In the genomic region with DNA sequence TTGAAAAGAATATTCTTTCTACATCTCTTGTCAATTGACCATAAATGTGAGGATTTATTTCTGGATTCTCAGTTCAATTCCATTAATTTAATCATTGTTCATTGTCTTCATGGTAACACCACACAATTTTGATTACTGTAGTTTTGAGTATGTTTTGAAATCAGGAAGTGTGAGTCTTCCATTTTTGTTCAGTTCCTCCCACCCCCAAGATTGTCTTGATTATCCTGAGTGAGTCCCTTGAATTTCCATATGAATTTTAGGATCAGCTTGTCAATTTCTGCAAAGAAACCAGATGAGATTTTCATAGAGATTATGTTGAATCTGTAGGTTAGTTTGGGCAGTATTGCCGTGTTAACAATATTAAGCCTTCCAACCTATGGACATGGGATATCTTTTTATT, we compare ENCODE assay signal across 1 cellular context.
TF ChIP-seq lines count a peak whose summit lies in the region.

No MANE protein-coding gene starts in this region.

TF ChIP-seq in K562, 482 proteins besides CTCF, POLR2A, EP300 and RAD21 (continued from another document):
- TF ChIP-seq NR0B1 (IDR thresholded peaks at IDR 0.05; ENCODE audit: partially characterized antibody) (no peak), ZBTB1 (CRISPR knock-in tag; IDR thresholded peaks at IDR 0.05; ENCODE audit: borderline replicate concordance, low read depth) (no peak), NR2F6 (CRISPR knock-in tag; IDR thresholded peaks at IDR 0.05) (no peak), FOXJ2 (tag; IDR thresholded peaks at IDR 0.05) (no peak), ZNF740 (CRISPR knock-in tag; IDR thresholded peaks at IDR 0.05) (no peak), ZNF740 (tag; IDR thresholded peaks at IDR 0.05) (no peak), SNRNP70 (optimal IDR thresholded peaks at IDR 0.05; ENCODE audit: low read depth, low read length) (no peak), ETV6 (IDR thresholded peaks at IDR 0.05; ENCODE audit: borderline replicate concordance in 1 of 2, low read depth in 2 of 2, low read length in 1 of 2) (no peak), ETV6 (CRISPR knock-in tag; IDR thresholded peaks at IDR 0.05; ENCODE audit: borderline replicate concordance) (no peak), ZNF668 (CRISPR knock-in tag; IDR thresholded peaks at IDR 0.05) (no peak), TCF15 (CRISPR knock-in tag; IDR thresholded peaks at IDR 0.05) (no peak), E2F8 (IDR thresholded peaks at IDR 0.05; ENCODE audit: low read depth, partially characterized antibody) (no peak), SIN3B (IDR thresholded peaks at IDR 0.05; ENCODE audit: low read depth) (no peak), HMGN3 (IDR thresholded peaks at IDR 0.05; ENCODE audit: borderline replicate concordance, extremely low read depth, insufficient read length, low read depth, low read length) (no peak), ZNF699 (CRISPR knock-in tag; IDR thresholded peaks at IDR 0.05; ENCODE audit: insufficient replicate concordance) (no peak), ZNF395 (CRISPR knock-in tag; IDR thresholded peaks at IDR 0.05) (no peak), ZFP1 (CRISPR knock-in tag; IDR thresholded peaks at IDR 0.05) (no peak), NCOA1 (IDR thresholded peaks at IDR 0.05; ENCODE audit: low read depth) (no peak), ZNF217 (CRISPR knock-in tag; IDR thresholded peaks at IDR 0.05) (no peak), MIER1 (IDR thresholded peaks at IDR 0.05; ENCODE audit: low read depth) (no peak), MTA1 (IDR thresholded peaks at IDR 0.05; ENCODE audit: borderline replicate concordance) (no peak), KLF6 (CRISPR knock-in tag; IDR thresholded peaks at IDR 0.05; ENCODE audit: borderline replicate concordance) (peak; percentile 63; the same call in 1 of the 2 replicates), BACH1 (tag; IDR thresholded peaks at IDR 0.05) (no peak), ZNF584 (CRISPR knock-in tag; IDR thresholded peaks at IDR 0.05; ENCODE audit: low read depth) (0 out of 2 replicates have a peak, but pooled peaks have one; percentile 36)
- TF ChIP-seq, protein P1, sequence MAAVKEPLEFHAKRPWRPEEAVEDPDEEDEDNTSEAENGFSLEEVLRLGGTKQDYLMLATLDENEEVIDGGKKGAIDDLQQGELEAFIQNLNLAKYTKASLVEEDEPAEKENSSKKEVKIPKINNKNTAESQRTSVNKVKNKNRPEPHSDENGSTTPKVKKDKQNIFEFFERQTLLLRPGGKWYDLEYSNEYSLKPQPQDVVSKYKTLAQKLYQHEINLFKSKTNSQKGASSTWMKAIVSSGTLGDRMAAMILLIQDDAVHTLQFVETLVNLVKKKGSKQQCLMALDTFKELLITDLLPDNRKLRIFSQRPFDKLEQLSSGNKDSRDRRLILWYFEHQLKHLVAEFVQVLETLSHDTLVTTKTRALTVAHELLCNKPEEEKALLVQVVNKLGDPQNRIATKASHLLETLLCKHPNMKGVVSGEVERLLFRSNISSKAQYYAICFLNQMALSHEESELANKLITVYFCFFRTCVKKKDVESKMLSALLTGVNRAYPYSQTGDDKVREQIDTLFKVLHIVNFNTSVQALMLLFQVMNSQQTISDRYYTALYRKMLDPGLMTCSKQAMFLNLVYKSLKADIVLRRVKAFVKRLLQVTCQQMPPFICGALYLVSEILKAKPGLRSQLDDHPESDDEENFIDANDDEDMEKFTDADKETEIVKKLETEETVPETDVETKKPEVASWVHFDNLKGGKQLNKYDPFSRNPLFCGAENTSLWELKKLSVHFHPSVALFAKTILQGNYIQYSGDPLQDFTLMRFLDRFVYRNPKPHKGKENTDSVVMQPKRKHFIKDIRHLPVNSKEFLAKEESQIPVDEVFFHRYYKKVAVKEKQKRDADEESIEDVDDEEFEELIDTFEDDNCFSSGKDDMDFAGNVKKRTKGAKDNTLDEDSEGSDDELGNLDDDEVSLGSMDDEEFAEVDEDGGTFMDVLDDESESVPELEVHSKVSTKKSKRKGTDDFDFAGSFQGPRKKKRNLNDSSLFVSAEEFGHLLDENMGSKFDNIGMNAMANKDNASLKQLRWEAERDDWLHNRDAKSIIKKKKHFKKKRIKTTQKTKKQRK (IDR thresholded peaks at IDR 0.05; ENCODE audit: borderline replicate concordance, low read depth, low read length) = no peak
- TF ChIP-seq, protein P2, sequence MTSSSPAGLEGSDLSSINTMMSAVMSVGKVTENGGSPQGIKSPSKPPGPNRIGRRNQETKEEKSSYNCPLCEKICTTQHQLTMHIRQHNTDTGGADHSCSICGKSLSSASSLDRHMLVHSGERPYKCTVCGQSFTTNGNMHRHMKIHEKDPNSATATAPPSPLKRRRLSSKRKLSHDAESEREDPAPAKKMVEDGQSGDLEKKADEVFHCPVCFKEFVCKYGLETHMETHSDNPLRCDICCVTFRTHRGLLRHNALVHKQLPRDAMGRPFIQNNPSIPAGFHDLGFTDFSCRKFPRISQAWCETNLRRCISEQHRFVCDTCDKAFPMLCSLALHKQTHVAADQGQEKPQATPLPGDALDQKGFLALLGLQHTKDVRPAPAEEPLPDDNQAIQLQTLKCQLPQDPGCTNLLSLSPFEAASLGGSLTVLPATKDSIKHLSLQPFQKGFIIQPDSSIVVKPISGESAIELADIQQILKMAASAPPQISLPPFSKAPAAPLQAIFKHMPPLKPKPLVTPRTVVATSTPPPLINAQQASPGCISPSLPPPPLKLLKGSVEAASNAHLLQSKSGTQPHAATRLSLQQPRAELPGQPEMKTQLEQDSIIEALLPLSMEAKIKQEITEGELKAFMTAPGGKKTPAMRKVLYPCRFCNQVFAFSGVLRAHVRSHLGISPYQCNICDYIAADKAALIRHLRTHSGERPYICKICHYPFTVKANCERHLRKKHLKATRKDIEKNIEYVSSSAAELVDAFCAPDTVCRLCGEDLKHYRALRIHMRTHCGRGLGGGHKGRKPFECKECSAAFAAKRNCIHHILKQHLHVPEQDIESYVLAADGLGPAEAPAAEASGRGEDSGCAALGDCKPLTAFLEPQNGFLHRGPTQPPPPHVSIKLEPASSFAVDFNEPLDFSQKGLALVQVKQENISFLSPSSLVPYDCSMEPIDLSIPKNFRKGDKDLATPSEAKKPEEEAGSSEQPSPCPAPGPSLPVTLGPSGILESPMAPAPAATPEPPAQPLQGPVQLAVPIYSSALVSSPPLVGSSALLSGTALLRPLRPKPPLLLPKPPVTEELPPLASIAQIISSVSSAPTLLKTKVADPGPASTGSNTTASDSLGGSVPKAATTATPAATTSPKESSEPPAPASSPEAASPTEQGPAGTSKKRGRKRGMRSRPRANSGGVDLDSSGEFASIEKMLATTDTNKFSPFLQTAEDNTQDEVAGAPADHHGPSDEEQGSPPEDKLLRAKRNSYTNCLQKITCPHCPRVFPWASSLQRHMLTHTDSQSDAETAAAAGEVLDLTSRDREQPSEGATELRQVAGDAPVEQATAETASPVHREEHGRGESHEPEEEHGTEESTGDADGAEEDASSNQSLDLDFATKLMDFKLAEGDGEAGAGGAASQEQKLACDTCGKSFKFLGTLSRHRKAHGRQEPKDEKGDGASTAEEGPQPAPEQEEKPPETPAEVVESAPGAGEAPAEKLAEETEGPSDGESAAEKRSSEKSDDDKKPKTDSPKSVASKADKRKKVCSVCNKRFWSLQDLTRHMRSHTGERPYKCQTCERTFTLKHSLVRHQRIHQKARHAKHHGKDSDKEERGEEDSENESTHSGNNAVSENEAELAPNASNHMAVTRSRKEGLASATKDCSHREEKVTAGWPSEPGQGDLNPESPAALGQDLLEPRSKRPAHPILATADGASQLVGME (CRISPR knock-in tag; IDR thresholded peaks at IDR 0.05) = no peak
